Comparison of ENCODE assay signal across 7 cellular contexts in the genomic region with DNA sequence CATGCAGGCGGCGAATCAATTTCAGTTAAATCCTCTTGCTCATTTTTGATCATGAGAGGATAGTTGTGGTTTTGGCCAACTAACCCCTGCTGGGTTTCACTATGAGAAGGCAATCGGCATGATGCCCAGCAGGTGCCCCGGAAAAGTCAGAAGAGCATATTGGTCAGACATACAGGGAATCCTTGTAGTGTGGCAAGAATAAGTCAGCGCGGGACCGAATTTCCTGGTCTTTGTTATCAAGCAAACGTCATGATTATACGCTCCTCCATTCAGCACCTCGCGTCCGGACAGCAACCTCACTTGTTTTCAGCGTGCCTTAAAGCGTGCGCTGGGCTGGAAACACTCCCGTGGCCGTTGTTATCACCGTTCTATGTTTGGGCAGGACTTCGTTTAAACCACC. TPM values are rescaled to one million over a fixed set of nuclear protein-coding genes. Genes with fewer than 3 reads are reported as not detected.
DNase-seq lines count a peak whose midpoint lies in the region; ATAC-seq and TF ChIP-seq lines count a peak whose summit lies in the region.

No MANE protein-coding gene starts in this region.

- H3K4me3 ChIP-seq in colonic mucosa: no peak overlapping the region
- H3K4me3 ChIP-seq in stomach smooth muscle (ENCODE audit: low read length in 2 of 2): peak overlapping the region; percentile 48 to 57

- H3K36me3 ChIP-seq in colonic mucosa (no peaks in the 10 kb centered on the region), stomach smooth muscle (ENCODE audit: control insufficient read depth in 2 of 2, insufficient read depth in 2 of 2, low read length in 2 of 2) (no peaks in the 10 kb centered on the region)

- intact Hi-C loops in colonic mucosa (cut with DNase I): no loop called here

- in situ Hi-C loops in KBM-7 (cut with MboI; ENCODE audit: low pct_unique_long_range_greater_than_20kb, low sequenced_read_pairs): no loop called here

- H3K9me3 ChIP-seq in colonic mucosa: no peaks in the 10 kb centered on the region
- no peaks in the 10 kb centered on the region for H3K9me3 ChIP-seq in stomach smooth muscle (ENCODE audit: control insufficient read depth in 2 of 2, low read length in 2 of 2)

- peak; percentile 51 for DNase-seq in KBM-7
- DNase-seq in T-helper 1 cell: peak in 3 of 5 donors; percentile 3 to 32 (median 23)
- peak; percentile 77 for DNase-seq in colonic mucosa
- peak; percentile 29 for DNase-seq in medulla oblongata (ENCODE audit: extremely low spot score)
- DNase-seq in GDM1 (lab: John Stamatoyannopoulos, UW): no peak

- peak; percentile 41 for ATAC-seq in GM19035 (IDR thresholded peaks at IDR 0.05; ENCODE audit: unreplicated experiment)

- H3K27me3 ChIP-seq in colonic mucosa: peaks cover 41% of the 10 kb centered on the region
- H3K27me3 ChIP-seq in stomach smooth muscle (ENCODE audit: control insufficient read depth in 1 of 2, insufficient read depth in 2 of 2, low read length in 2 of 2): peaks cover 26 to 39% of the 10 kb centered on the region in 2 donors

- H3K27ac ChIP-seq in colonic mucosa (no peak overlapping the region), stomach smooth muscle (ENCODE audit: low read length) (no peak overlapping the region)

- TF ChIP-seq CTCF in colonic mucosa (IDR thresholded peaks at IDR 0.05): no peak

- H3K9ac ChIP-seq in colonic mucosa (ENCODE audit: low read depth in 2 of 2, low read length in 2 of 2) (no peak overlapping the region), stomach smooth muscle (ENCODE audit: low read length in 2 of 2) (no peak overlapping the region)

- H3K4me1 ChIP-seq in colonic mucosa: peaks cover 10% of the 10 kb centered on the region
- peaks cover 23% of the 10 kb centered on the region for H3K4me1 ChIP-seq in stomach smooth muscle (ENCODE audit: control insufficient read depth, insufficient read depth, low read length)

RNA-seq across cellular contexts. Expression of gene TBC1D30, which starts 1.8 kb away (rescaled TPM):
- total RNA-seq in colonic mucosa: 10 to 100 TPM in 1 of 2 donors, 1 to 10 TPM in 1; 6.9 to 17.0 TPM
